12 cellular contexts compared by ENCODE assay signal in genomic region chr16:10776280-10776679, GRCh38. TPM values are rescaled to one million over a fixed set of nuclear protein-coding genes. Genes with fewer than 3 reads are reported as not detected.
DNase-seq lines count a peak whose midpoint lies in the region; ATAC-seq, FAIRE-seq and TF ChIP-seq lines count a peak whose summit lies in the region.
"Had no signal": no experiment of that assay in that cellular context is flagged by ENCODE, and none has a peak within 500 bp of the region (broad histone marks: within the 10 kb centered on the region; RNA-seq: fewer than 3 reads in every experiment).

No MANE protein-coding gene starts in this region.

- H3K36me3 ChIP-seq in K562 (ENCODE audit: control insufficient read depth, insufficient read depth, low read length) (no peaks in the 10 kb centered on the region), adrenal gland (replicated peaks in 1 of 2) (no peaks in the 10 kb centered on the region)

- BruUV-seq in K562 (replicated peaks; lab: Mats Ljungman, UMichigan) = no TSS peak

- no peak for TF ChIP-seq RAD21 in K562 (CRISPR knock-in tag; conservative IDR thresholded peaks at IDR 0.05 in 1 of 2, IDR thresholded peaks at IDR 0.05 in 1 of 2)

- H3K27me3 ChIP-seq in K562 (ENCODE audit: control insufficient read depth in 2 of 2, insufficient read depth in 2 of 2, low read length in 2 of 2) (peaks cover 23 to 36% of the 10 kb centered on the region in 2 experiments), dorsolateral prefrontal cortex (no peaks in the 10 kb centered on the region), adrenal gland (no peaks in the 10 kb centered on the region)

- no peak for TF ChIP-seq EP300 in K562 (IDR thresholded peaks at IDR 0.05; ENCODE audit: low read length)

- in situ Hi-C loops in K562 (cut with MboI) = no loop called here

- H3K4me3 ChIP-seq in K562 (no peak overlapping the region), dorsolateral prefrontal cortex (no peak overlapping the region), adrenal gland (no peak overlapping the region)

- DNase-seq in GM20000 (ENCODE audit: low spot score) (peak; percentile 49), K562 (ENCODE audit: extremely low read depth in 1 of 4, low spot score in 3 of 4) (no peak), COLO668 (lab: John Stamatoyannopoulos, UW; ENCODE audit: unreplicated experiment) (no peak), dorsolateral prefrontal cortex (no peak), adrenal gland (no peak)
- DNase-seq: activated effector memory CD4-positive, alpha-beta T cell treated with Interleukin-2 at 50 U/mL for 16 hours; GDM1; NCI-H446 had no signal

- no peaks in the 10 kb centered on the region for H3K9me3 ChIP-seq in K562 (replicated peaks; ENCODE audit: control insufficient read depth, insufficient read depth, low read depth, low read length)
- no peaks in the 10 kb centered on the region for H3K9me3 ChIP-seq in adrenal gland (replicated peaks in 1 of 3)

- TF ChIP-seq POLR2A in K562 (conservative IDR thresholded peaks at IDR 0.05) (no peak), adrenal gland (IDR thresholded peaks at IDR 0.05) (no peak)

- ATAC-seq in GM18519 (IDR thresholded peaks at IDR 0.05; ENCODE audit: low FRiP score, unreplicated experiment) = peak; percentile 76
- peak; percentile 85 for ATAC-seq in HG03108 (IDR thresholded peaks at IDR 0.05; ENCODE audit: unreplicated experiment)
- ATAC-seq in K562 = no peak

- CTCF ChIA-PET in K562 (lab: Yijun Ruan, JAX; ENCODE audit: low intra/inter-chr PET ratio) = no interaction called here

- H3K4me1 ChIP-seq in K562 (replicated peaks in 1 of 2; ENCODE audit: control insufficient read depth in 2 of 2, insufficient read depth in 2 of 2, low read length in 2 of 2) (no peaks in the 10 kb centered on the region; a peak in 1 of 5 replicates), adrenal gland (replicated peaks in 1 of 2) (no peaks in the 10 kb centered on the region)

- no peak overlapping the region for H3K27ac ChIP-seq in K562 (ENCODE audit: extremely low read depth, low read depth, low read length)
- no peak overlapping the region for H3K27ac ChIP-seq in dorsolateral prefrontal cortex
- H3K27ac ChIP-seq in adrenal gland = no peak overlapping the region

- no peaks in the 10 kb centered on the region for H3K79me2 ChIP-seq in K562 (ENCODE audit: control insufficient read depth, insufficient read depth, low read length)

- 29% methylated on average over 4 of the region's 4 CpGs for WGBS in K562 (ENCODE audit: insufficient coverage, low coverage, missing lambda C conversion rate)
- WGBS in adrenal gland, 4 donors = 85 to 95% (median 88%) methylated on average over 4 of the region's 4 CpGs

- no peaks in the 10 kb centered on the region for H4K20me1 ChIP-seq in K562 (replicated peaks; ENCODE audit: control insufficient read depth, insufficient read depth, low read length)

- H2AFZ ChIP-seq in K562 (ENCODE audit: low read depth, low read length) = no peak overlapping the region

- H3K9me1 ChIP-seq in K562 (ENCODE audit: control insufficient read depth, insufficient read depth, low read length) = no peaks in the 10 kb centered on the region

- POLR2A ChIA-PET in K562 (lab: Yijun Ruan, JAX) = no interaction called here

- H3K4me2 ChIP-seq in K562 (ENCODE audit: insufficient read depth, low read length) = no peak overlapping the region

- TF ChIP-seq CTCF in GM20000 (IDR thresholded peaks at IDR 0.05; ENCODE audit: extremely low read depth, missing control alignments) = no peak
- TF ChIP-seq CTCF in K562 (IDR thresholded peaks at IDR 0.05 in 2 of 3, conservative IDR thresholded peaks at IDR 0.05 in 1 of 3; ENCODE audit: insufficient read depth in 2 of 3, low read depth in 1 of 3, low read length in 3 of 3) = no peak
- no peak for TF ChIP-seq CTCF in dorsolateral prefrontal cortex (IDR thresholded peaks at IDR 0.05 in 54 of 56, conservative IDR thresholded peaks at IDR 0.05 in 2 of 56; ENCODE audit: low read depth in 1 of 56, partially characterized antibody in 56 of 56)
- TF ChIP-seq CTCF in adrenal gland (IDR thresholded peaks at IDR 0.05) = no peak

- intact Hi-C loops in K562 (cut with micrococcal nuclease) = no loop called here
- intact Hi-C loops in dorsolateral prefrontal cortex (cut with DNase I) = no loop called here
- intact Hi-C loops in adrenal gland (cut with DNase I) = no loop called here

- FAIRE-seq in K562 (lab: Jason Lieb, UNC) = no peak
- FAIRE-seq: islet of Langerhans had no signal

- no peak overlapping the region for H3K9ac ChIP-seq in K562 (ENCODE audit: insufficient read depth in 1 of 2, low read depth in 2 of 2, low read length in 2 of 2)

TF ChIP-seq in K562, 482 proteins besides CTCF, POLR2A, EP300 and RAD21:
- TF ChIP-seq ZNF277 (CRISPR knock-in tag; IDR thresholded peaks at IDR 0.05; ENCODE audit: borderline replicate concordance) (no peak), NFIC (IDR thresholded peaks at IDR 0.05) (0 out of 2 replicates have a peak, but pooled peaks have one; percentile 6)

RNA-seq across cellular contexts. Expression of gene NUBP1, which starts 32.6 kb away (rescaled TPM):
- total RNA-seq in K562 (2011; cell fraction: chromatin; rRNA removed; ENCODE audit: low replicate concordance) = 6.2 and 11.8 TPM in 2 replicates
- total RNA-seq in K562 (2011; cell fraction: nucleolus; rRNA removed) = 8.0 and 9.7 TPM in 2 replicates
- 8.5 and 8.6 TPM in 2 replicates for total RNA-seq in K562 (2011; cell fraction: nucleoplasm; rRNA removed)
- 39.7 and 42.2 TPM in 2 replicates for total RNA-seq in K562 (2014; rRNA removed)
- 30.4 and 31.9 TPM in 2 replicates for total RNA-seq in K562 (2014; rRNA removed; fragmentation: Illumina TruSeq; extraction: Trizol)
- 51.6 and 55.1 TPM in 2 replicates for total RNA-seq in K562 (2015; rRNA removed; fragmentation: Illumina TruSeq; extraction: Trizol)
- total RNA-seq in K562 (2021) = 30.0 and 35.6 TPM in 2 replicates
- 29.5 and 35.6 TPM in 2 replicates for polyA plus RNA-seq in K562 (2011; rRNA removed)
- 30.0 and 31.9 TPM in 2 replicates for polyA plus RNA-seq in K562 (2011; cell fraction: cytosol; rRNA removed)
- polyA plus RNA-seq in K562 (2011; cell fraction: nucleus; rRNA removed) = 14.6 and 15.5 TPM in 2 replicates
- polyA plus RNA-seq in K562 (2012) = 32.3 and 38.4 TPM in 2 replicates
- polyA plus RNA-seq in K562 (2014; fragmentation: Illumina TruSeq; extraction: Trizol) = 41.3 and 44.2 TPM in 2 replicates
- 10 to 100 TPM; 17.2 to 20.9 TPM for polyA plus RNA-seq in K562 (2014; fragmentation: Nextera tagmentation; extraction: Ambion mirVana)
- 38.5 and 45.0 TPM in 2 replicates for polyA plus RNA-seq in K562 (2014; rRNA removed)
- polyA minus RNA-seq in K562 (2011; rRNA and poly(A)+ RNA removed) = 15.6 and 22.6 TPM in 2 replicates
- 12.1 and 16.4 TPM in 2 replicates for polyA minus RNA-seq in K562 (2011; cell fraction: cytosol; rRNA and poly(A)+ RNA removed)
- polyA minus RNA-seq in K562 (2011; cell fraction: nucleus; rRNA and poly(A)+ RNA removed) = 4.0 and 5.1 TPM in 2 replicates
- total RNA-seq in dorsolateral prefrontal cortex = 10 to 100 TPM in 113 of 120 experiments, 1 to 10 TPM in 7; 8.5 to 25.0 (median 14.3) TPM
- total RNA-seq in adrenal gland = 10 to 100 TPM; 22.5 to 75.1 (median 53.8) TPM
- polyA plus RNA-seq in adrenal gland = 10 to 100 TPM; 65.4 to 91.8 (median 87.0) TPM

RNA-seq across cellular contexts. Expression of gene TVP23A, which starts 42.3 kb away (rescaled TPM):
- total RNA-seq in K562 (2011; cell fraction: chromatin; rRNA removed; ENCODE audit: low replicate concordance) = 0.63 and 1.5 TPM in 2 replicates
- total RNA-seq in K562 (2011; cell fraction: nucleolus; rRNA removed) = 0.39 and 1.0 TPM in 2 replicates
- total RNA-seq in K562 (2011; cell fraction: nucleoplasm; rRNA removed) = 0.51 and 1.4 TPM in 2 replicates
- total RNA-seq in K562 (2014; rRNA removed) (0.77 TPM in 1 of 2 replicates, not detected in the other), K562 (2014; rRNA removed; fragmentation: Illumina TruSeq; extraction: Trizol) (not detected in 2 replicates), K562 (2015; rRNA removed; fragmentation: Illumina TruSeq; extraction: Trizol) (not detected in 2 replicates), K562 (2021) (0.04 and 0.09 TPM in 2 replicates), dorsolateral prefrontal cortex (10 to 100 TPM in 119 of 120 experiments, 1 to 10 TPM in 1; 9.8 to 34.1 (median 21.6) TPM), adrenal gland (1 to 10 TPM in 2 of 8 donors, under 1 TPM in 5, not detected in 1; 0.17 to 1.3 (median 0.39) TPM)
- polyA plus RNA-seq in K562 (2011; rRNA removed) (0.36 and 1.0 TPM in 2 replicates), K562 (2014; fragmentation: Illumina TruSeq; extraction: Trizol) (0.11 TPM in 1 of 2 replicates, not detected in the other), K562 (2014; fragmentation: Nextera tagmentation; extraction: Ambion mirVana) (under 1 TPM; 0.04 to 0.08 TPM), K562 (2014; rRNA removed) (0.12 TPM in 1 of 2 replicates, not detected in the other), adrenal gland (under 1 TPM; 0.40 to 0.80 (median 0.68) TPM)
- polyA plus RNA-seq in K562 (2011; cell fraction: cytosol; rRNA removed) = 0.73 and 0.87 TPM in 2 replicates
- 0.81 and 1.9 TPM in 2 replicates for polyA plus RNA-seq in K562 (2011; cell fraction: nucleus; rRNA removed)
- 0.29 and 0.39 TPM in 2 replicates for polyA plus RNA-seq in K562 (2012)
- 0.32 and 0.93 TPM in 2 replicates for polyA minus RNA-seq in K562 (2011; rRNA and poly(A)+ RNA removed)
- polyA minus RNA-seq in K562 (2011; cell fraction: cytosol; rRNA and poly(A)+ RNA removed) = not detected in 2 replicates
- 0.40 and 1.00 TPM in 2 replicates for polyA minus RNA-seq in K562 (2011; cell fraction: nucleus; rRNA and poly(A)+ RNA removed)
- total RNA-seq: osteocyte had no signal

Comparison
In these comparisons a context has a peak if more than half of its experiments do, and no peak if none do; other contexts are left out.
1. RNA of gene TVP23A, which starts 42.3 kb away (total RNA-seq): 9.8 to 34.1 TPM in dorsolateral prefrontal cortex; 0.17 to 1.3 TPM in adrenal gland and 0.04 to 1.5 TPM in K562; every median in the first group is over 4 times any median in the second.